Comparison of ENCODE assay signal across 8 cellular contexts in genomic region chr20:50308513-50309279, GRCh38.
A peak's percentile ranks its signal among the peaks of the same experiment; 100 is the strongest.
DNase-seq lines count a peak whose midpoint lies in the region; ATAC-seq, FAIRE-seq and TF ChIP-seq lines count a peak whose summit lies in the region.

No MANE protein-coding gene starts in this region.

- H3K4me3 Mint-ChIP-seq in stimulated activated effector memory CD8-positive, alpha-beta T cell treated with anti-CD3 and anti-CD28 coated beads, Interleukin-12 subunit alpha, Interleukin-12 subunit beta, amount 100 ng/mL, for 72 hours = no peak overlapping the region

- H3K27ac ChIP-seq in layer of hippocampus (ENCODE audit: low read depth, low read length) = peak overlapping the region; percentile 67

- no peak for FAIRE-seq in D721Med (lab: Jason Lieb, UNC)

- peaks cover 20% of the 10 kb centered on the region for H3K4me1 Mint-ChIP-seq in stimulated activated effector memory CD8-positive, alpha-beta T cell treated with anti-CD3 and anti-CD28 coated beads, Interleukin-12 subunit alpha, Interleukin-12 subunit beta, amount 100 ng/mL, for 72 hours

- peak; percentile 90 for DNase-seq in AG08396 (ENCODE audit: low spot score)
- DNase-seq in NCI-H446 treated with DMSO at 0.1 percent for 48 hours (lab: John Stamatoyannopoulos, UW) = peak; percentile 61
- DNase-seq in cerebellum (ENCODE audit: low spot score) = peak; percentile 17
- no peak for DNase-seq in stimulated activated effector memory CD8-positive, alpha-beta T cell treated with anti-CD3 and anti-CD28 coated beads, Interleukin-12 subunit alpha, Interleukin-12 subunit beta, amount 100 ng/mL, for 72 hours (ENCODE audit: low spot score in 2 of 2)
- no peak for DNase-seq in COLO829 (ENCODE audit: low spot score)
- no peak for DNase-seq in D721Med (ENCODE audit: insufficient read length, low spot score)
- no peak for DNase-seq in cortex of kidney (lab: John Stamatoyannopoulos, UW)

- ATAC-seq in stimulated activated effector memory CD8-positive, alpha-beta T cell treated with anti-CD3 and anti-CD28 coated beads, Interleukin-12 subunit alpha, Interleukin-12 subunit beta, amount 100 ng/mL, for 72 hours = no peak

- no peaks in the 10 kb centered on the region for H3K36me3 Mint-ChIP-seq in stimulated activated effector memory CD8-positive, alpha-beta T cell treated with anti-CD3 and anti-CD28 coated beads, Interleukin-12 subunit alpha, Interleukin-12 subunit beta, amount 100 ng/mL, for 72 hours

- no peak for TF ChIP-seq CTCF in D721Med (IDR thresholded peaks at IDR 0.05; ENCODE audit: insufficient read depth, missing control alignments)

- peak overlapping the region; percentile 4 for H3K27ac Mint-ChIP-seq in stimulated activated effector memory CD8-positive, alpha-beta T cell treated with anti-CD3 and anti-CD28 coated beads, Interleukin-12 subunit alpha, Interleukin-12 subunit beta, amount 100 ng/mL, for 72 hours

- H3K27me3 ChIP-seq in layer of hippocampus (ENCODE audit: control insufficient read depth, insufficient read depth, low read length) = no peaks in the 10 kb centered on the region

- H3K9me3 Mint-ChIP-seq in stimulated activated effector memory CD8-positive, alpha-beta T cell treated with anti-CD3 and anti-CD28 coated beads, Interleukin-12 subunit alpha, Interleukin-12 subunit beta, amount 100 ng/mL, for 72 hours = no peaks in the 10 kb centered on the region

Comparison
In these comparisons a context has a peak if more than half of its experiments do, and no peak if none do; other contexts are left out.
1. DNase-seq: peak in AG08396 (single experiment), NCI-H446 treated with DMSO at 0.1 percent for 48 hours (single experiment) and cerebellum (single experiment); none in stimulated activated effector memory CD8-positive, alpha-beta T cell treated with anti-CD3 and anti-CD28 coated beads, Interleukin-12 subunit alpha, Interleukin-12 subunit beta, amount 100 ng/mL, for 72 hours (0 of 2), COLO829 (single experiment), D721Med (single experiment) and cortex of kidney (single experiment).